ENCODE assay signal across 22 cellular contexts in the genomic region with DNA sequence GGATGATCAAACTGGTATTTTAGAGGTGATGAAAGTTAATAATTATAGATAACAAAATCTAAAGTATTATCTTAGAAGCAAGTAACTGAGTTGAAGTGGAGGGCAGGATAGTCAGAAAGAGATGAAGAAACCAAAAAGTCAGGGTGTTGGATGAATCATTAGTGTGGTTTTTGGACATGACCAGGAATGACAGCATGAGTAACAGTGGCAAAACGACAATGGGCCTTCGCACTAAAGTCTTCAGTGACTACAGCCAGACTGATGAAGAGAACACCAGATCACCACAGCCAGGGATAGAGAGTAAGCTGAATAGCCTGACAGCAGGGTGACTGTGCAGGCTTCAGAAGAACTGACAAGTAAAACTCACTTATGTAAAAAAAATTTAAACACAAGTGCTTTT.
DNase-seq lines count a peak whose midpoint lies in the region; ATAC-seq and TF ChIP-seq lines count a peak whose summit lies in the region.
"Had no signal": no experiment of that assay in that cellular context is flagged by ENCODE, and none has a peak within 500 bp of the region (broad histone marks: within the 10 kb centered on the region; RNA-seq: fewer than 3 reads in every experiment).

No MANE protein-coding gene starts in this region.

- H3K36me3 Mint-ChIP-seq in activated T-helper 17 cell treated with anti-CD3 and anti-CD28 coated beads, Interleukin-2, amount 50 U/mL, for 72 hours (ENCODE audit: low read depth), result peaks cover 39% of the 10 kb centered on the region

- H3K4me3 ChIP-seq in AG09309 (ENCODE audit: control insufficient read depth, low read depth, low read length), result no peak overlapping the region
- no peak overlapping the region for H3K4me3 ChIP-seq in fibroblast of pulmonary artery (replicated peaks; ENCODE audit: low read depth, low read length)
- H3K4me3 ChIP-seq: adrenal gland, heart left ventricle, vagina had no signal

- no peak for TF ChIP-seq CTCF in AG09309 (IDR thresholded peaks at IDR 0.05; ENCODE audit: control insufficient read depth, insufficient read depth, low read depth, low read length, missing control alignments)
- TF ChIP-seq CTCF in fibroblast of pulmonary artery (IDR thresholded peaks at IDR 0.05; ENCODE audit: low read length, missing control alignments), result no peak

- H3K4me1 Mint-ChIP-seq in activated T-helper 17 cell treated with anti-CD3 and anti-CD28 coated beads, Interleukin-2, amount 50 U/mL, for 72 hours, result peaks cover 10% of the 10 kb centered on the region
- H3K4me1 Mint-ChIP-seq: B cell; naive B cell; stimulated activated naive B cell treated with anti-CD40 and anti-IgM and Interleukin-4, amounts not matched to agents 10 μg/mL and 1 μg/mL and 100 μg/mL, for 72 hours had no signal

- H3K4me3 Mint-ChIP-seq in activated T-helper 17 cell treated with anti-CD3 and anti-CD28 coated beads, Interleukin-2, amount 50 U/mL, for 72 hours, result no peak overlapping the region
- H3K4me3 Mint-ChIP-seq: B cell; naive B cell; stimulated activated naive B cell treated with anti-CD40 and anti-IgM and Interleukin-4, amounts not matched to agents 10 μg/mL and 1 μg/mL and 100 μg/mL, for 72 hours had no signal

- no peaks in the 10 kb centered on the region for H3K27me3 Mint-ChIP-seq in activated T-helper 17 cell treated with anti-CD3 and anti-CD28 coated beads, Interleukin-2, amount 50 U/mL, for 72 hours
- H3K27me3 Mint-ChIP-seq: B cell; naive B cell; stimulated activated naive B cell treated with anti-CD40 and anti-IgM and Interleukin-4, amounts not matched to agents 10 μg/mL and 1 μg/mL and 100 μg/mL, for 72 hours had no signal

- no peaks in the 10 kb centered on the region for H3K9me3 Mint-ChIP-seq in activated T-helper 17 cell treated with anti-CD3 and anti-CD28 coated beads, Interleukin-2, amount 50 U/mL, for 72 hours
- H3K9me3 Mint-ChIP-seq: naive B cell; stimulated activated naive B cell treated with anti-CD40 and anti-IgM and Interleukin-4, amounts not matched to agents 10 μg/mL and 1 μg/mL and 100 μg/mL, for 72 hours had no signal

- peak; percentile 63 for ATAC-seq in activated T-helper 17 cell treated with anti-CD3 and anti-CD28 coated beads, Interleukin-2, amount 50 U/mL, for 72 hours (replicated peaks)
- no peak for ATAC-seq in HG03135 (IDR thresholded peaks at IDR 0.05; ENCODE audit: unreplicated experiment)
- ATAC-seq: heart left ventricle; left colon; stimulated activated naive B cell treated with anti-CD40 and anti-IgM and Interleukin-4, amounts not matched to agents 10 μg/mL and 1 μg/mL and 100 μg/mL, for 72 hours had no signal

- no peak overlapping the region for H3K27ac Mint-ChIP-seq in activated T-helper 17 cell treated with anti-CD3 and anti-CD28 coated beads, Interleukin-2, amount 50 U/mL, for 72 hours
- H3K27ac Mint-ChIP-seq: B cell; stimulated activated naive B cell treated with anti-CD40 and anti-IgM and Interleukin-4, amounts not matched to agents 10 μg/mL and 1 μg/mL and 100 μg/mL, for 72 hours had no signal

- peak; percentile 10 for DNase-seq in AG09309 (ENCODE audit: low read depth)
- peak; percentile 22 for DNase-seq in HK-2 (ENCODE audit: unreplicated experiment)
- DNase-seq in fibroblast of pulmonary artery (ENCODE audit: low read depth), result peak; percentile 21
- no peak for DNase-seq in epidermal melanocyte (ENCODE audit: insufficient read length, low spot score)
- no peak for DNase-seq in amygdala (lab: John Stamatoyannopoulos, UW)
- no peak for DNase-seq in NCI-H774 (lab: John Stamatoyannopoulos, UW)
- DNase-seq: activated CD8-positive, alpha-beta memory T cell treated with anti-CD3 and anti-CD28 coated beads, Interleukin-2, amount 50 U/mL, for 4 hours; adrenal gland; DMS79 treated with DMSO at 0.1 percent for 48 hours; effector CD4-positive, alpha-beta T cell; heart left ventricle; left colon; naive B cell; NCI-H2081 treated with DMSO at 0.1 percent for 48 hours; SK-N-SH; stimulated activated CD4-positive, alpha-beta T cell treated with anti-CD3 and anti-CD28 coated beads, Interleukin-4, amount 100 ng/mL, for 24 hours; stimulated activated naive B cell treated with anti-CD40 and anti-IgM and Interleukin-4, amounts not matched to agents 10 μg/mL and 1 μg/mL and 100 μg/mL, for 72 hours; WERI-Rb-1 had no signal

Comparison
In these comparisons a context has a peak if more than half of its experiments do, and no peak if none do; other contexts are left out.
1. DNase-seq: peak in AG09309 (single experiment), HK-2 (single experiment) and fibroblast of pulmonary artery (single experiment); none in epidermal melanocyte (single experiment), amygdala (0 of 56) and NCI-H774 (single experiment).